Comparison of ENCODE assay signal across 2 cellular contexts in genomic region chr18:3661121-3661520, GRCh38.
TF ChIP-seq lines count a peak whose summit lies in the region.

No MANE protein-coding gene starts in this region.

TF ChIP-seq in IMR-90, 13 proteins besides CTCF, POLR2A, EP300 and RAD21 (continued from another document):
- TF ChIP-seq MAZ (IDR thresholded peaks at IDR 0.05; ENCODE audit: borderline replicate concordance, low read depth, low read length) = no peak
- TF ChIP-seq FOS (IDR thresholded peaks at IDR 0.05; ENCODE audit: low read depth, low read length) = no peak
- TF ChIP-seq MXI1 (IDR thresholded peaks at IDR 0.05; ENCODE audit: borderline replicate concordance, low read depth, low read length) = no peak
- TF ChIP-seq CHD1 (IDR thresholded peaks at IDR 0.05; ENCODE audit: low read depth, low read length) = no peak
- no peak for TF ChIP-seq USF2 (IDR thresholded peaks at IDR 0.05; ENCODE audit: low read depth, low read length)
- TF ChIP-seq RFX5 (IDR thresholded peaks at IDR 0.05; ENCODE audit: low read depth, low read length) = no peak
- no peak for TF ChIP-seq NFE2L2 (IDR thresholded peaks at IDR 0.05; ENCODE audit: low read depth, low read length)

TF ChIP-seq in K562, 482 proteins besides CTCF, POLR2A, EP300 and RAD21:
- TF ChIP-seq TFAP4 (CRISPR knock-in tag; IDR thresholded peaks at IDR 0.05; ENCODE audit: borderline replicate concordance) (peak; percentile 43; the same call in 1 of the 2 replicates), ZNF707 (CRISPR knock-in tag; conservative IDR thresholded peaks at IDR 0.05) (no peak), SAFB (IDR thresholded peaks at IDR 0.05; ENCODE audit: borderline replicate concordance, low read depth, low read length) (no peak), PREB (CRISPR knock-in tag; IDR thresholded peaks at IDR 0.05) (no peak), ZBTB7A (IDR thresholded peaks at IDR 0.05; ENCODE audit: borderline replicate concordance, control insufficient read depth, low read depth, low read length) (no peak), ZNF445 (CRISPR knock-in tag; IDR thresholded peaks at IDR 0.05; ENCODE audit: low read depth) (0 out of 2 replicates have a peak, but pooled peaks have one; percentile 16), POLR3A (IDR thresholded peaks at IDR 0.05; ENCODE audit: borderline replicate concordance, extremely low read depth, insufficient read depth, insufficient read length) (peak; percentile 52), IRF2 (CRISPR knock-in tag; IDR thresholded peaks at IDR 0.05) (no peak), ZNF584 (CRISPR knock-in tag; IDR thresholded peaks at IDR 0.05; ENCODE audit: low read depth) (no peak), ATF6 (CRISPR knock-in tag; IDR thresholded peaks at IDR 0.05) (0 out of 2 replicates have a peak, but pooled peaks have one; percentile 73), CBX8 (IDR thresholded peaks at IDR 0.05; ENCODE audit: borderline replicate concordance, extremely low read depth, low read depth, low read length, poor library complexity, severe bottlenecking) (no peak), ZNF444 (CRISPR knock-in tag; IDR thresholded peaks at IDR 0.05) (no peak), MAX (CRISPR knock-in tag; IDR thresholded peaks at IDR 0.05) (0 out of 2 replicates have a peak, but pooled peaks have one; percentile 30), ATF1 (CRISPR knock-in tag; IDR thresholded peaks at IDR 0.05) (no peak), ATF1 (tag; IDR thresholded peaks at IDR 0.05) (peak; percentile 46), MCM7 (IDR thresholded peaks at IDR 0.05) (no peak), KDM2B (CRISPR knock-in tag; IDR thresholded peaks at IDR 0.05) (no peak), ZNF76 (CRISPR knock-in tag; IDR thresholded peaks at IDR 0.05; ENCODE audit: borderline replicate concordance) (0 out of 2 replicates have a peak, but pooled peaks have one; percentile 25), TBP (optimal IDR thresholded peaks at IDR 0.05; ENCODE audit: low read depth, low read length) (peak; percentile 75), ZNF146 (CRISPR knock-in tag; IDR thresholded peaks at IDR 0.05; ENCODE audit: unreplicated experiment) (no peak), ZNF324 (CRISPR knock-in tag; IDR thresholded peaks at IDR 0.05) (0 out of 2 replicates have a peak, but pooled peaks have one; percentile 22), TCF3 (CRISPR knock-in tag; IDR thresholded peaks at IDR 0.05) (0 out of 2 replicates have a peak, but pooled peaks have one; percentile 3), MYC (IDR thresholded peaks at IDR 0.05; ENCODE audit: low read depth, low read length) (no peak), MYC (CRISPR knock-in tag; IDR thresholded peaks at IDR 0.05; ENCODE audit: borderline replicate concordance, low read depth) (no peak), HNRNPK (IDR thresholded peaks at IDR 0.05; ENCODE audit: low read depth, low read length, poor library complexity, severe bottlenecking) (no peak), SMAD4 (CRISPR knock-in tag; conservative IDR thresholded peaks at IDR 0.05) (0 out of 2 replicates have a peak, but pooled peaks have one; percentile 38), SPI1 (IDR thresholded peaks at IDR 0.05; ENCODE audit: borderline replicate concordance, low read depth, low read length) (peak; percentile 39; the same call in 1 of the 2 replicates), NR4A1 (CRISPR knock-in tag; IDR thresholded peaks at IDR 0.05) (no peak), NR4A1 (tag; IDR thresholded peaks at IDR 0.05) (peak; percentile 74; the same call in 1 of the 2 replicates)
- TF ChIP-seq, protein P1, sequence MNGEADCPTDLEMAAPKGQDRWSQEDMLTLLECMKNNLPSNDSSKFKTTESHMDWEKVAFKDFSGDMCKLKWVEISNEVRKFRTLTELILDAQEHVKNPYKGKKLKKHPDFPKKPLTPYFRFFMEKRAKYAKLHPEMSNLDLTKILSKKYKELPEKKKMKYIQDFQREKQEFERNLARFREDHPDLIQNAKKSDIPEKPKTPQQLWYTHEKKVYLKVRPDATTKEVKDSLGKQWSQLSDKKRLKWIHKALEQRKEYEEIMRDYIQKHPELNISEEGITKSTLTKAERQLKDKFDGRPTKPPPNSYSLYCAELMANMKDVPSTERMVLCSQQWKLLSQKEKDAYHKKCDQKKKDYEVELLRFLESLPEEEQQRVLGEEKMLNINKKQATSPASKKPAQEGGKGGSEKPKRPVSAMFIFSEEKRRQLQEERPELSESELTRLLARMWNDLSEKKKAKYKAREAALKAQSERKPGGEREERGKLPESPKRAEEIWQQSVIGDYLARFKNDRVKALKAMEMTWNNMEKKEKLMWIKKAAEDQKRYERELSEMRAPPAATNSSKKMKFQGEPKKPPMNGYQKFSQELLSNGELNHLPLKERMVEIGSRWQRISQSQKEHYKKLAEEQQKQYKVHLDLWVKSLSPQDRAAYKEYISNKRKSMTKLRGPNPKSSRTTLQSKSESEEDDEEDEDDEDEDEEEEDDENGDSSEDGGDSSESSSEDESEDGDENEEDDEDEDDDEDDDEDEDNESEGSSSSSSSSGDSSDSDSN (IDR thresholded peaks at IDR 0.05; ENCODE audit: borderline replicate concordance in 1 of 2, low read depth in 2 of 2, low read length in 2 of 2) = 0 out of 4 replicates have a peak, but pooled peaks of 1 of the 2 experiments have one; percentile 45
- TF ChIP-seq, protein P2, sequence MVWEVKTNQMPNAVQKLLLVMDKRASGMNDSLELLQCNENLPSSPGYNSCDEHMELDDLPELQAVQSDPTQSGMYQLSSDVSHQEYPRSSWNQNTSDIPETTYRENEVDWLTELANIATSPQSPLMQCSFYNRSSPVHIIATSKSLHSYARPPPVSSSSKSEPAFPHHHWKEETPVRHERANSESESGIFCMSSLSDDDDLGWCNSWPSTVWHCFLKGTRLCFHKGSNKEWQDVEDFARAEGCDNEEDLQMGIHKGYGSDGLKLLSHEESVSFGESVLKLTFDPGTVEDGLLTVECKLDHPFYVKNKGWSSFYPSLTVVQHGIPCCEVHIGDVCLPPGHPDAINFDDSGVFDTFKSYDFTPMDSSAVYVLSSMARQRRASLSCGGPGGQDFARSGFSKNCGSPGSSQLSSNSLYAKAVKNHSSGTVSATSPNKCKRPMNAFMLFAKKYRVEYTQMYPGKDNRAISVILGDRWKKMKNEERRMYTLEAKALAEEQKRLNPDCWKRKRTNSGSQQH (CRISPR knock-in tag; IDR thresholded peaks at IDR 0.05) = no peak
- TF ChIP-seq, protein P3, sequence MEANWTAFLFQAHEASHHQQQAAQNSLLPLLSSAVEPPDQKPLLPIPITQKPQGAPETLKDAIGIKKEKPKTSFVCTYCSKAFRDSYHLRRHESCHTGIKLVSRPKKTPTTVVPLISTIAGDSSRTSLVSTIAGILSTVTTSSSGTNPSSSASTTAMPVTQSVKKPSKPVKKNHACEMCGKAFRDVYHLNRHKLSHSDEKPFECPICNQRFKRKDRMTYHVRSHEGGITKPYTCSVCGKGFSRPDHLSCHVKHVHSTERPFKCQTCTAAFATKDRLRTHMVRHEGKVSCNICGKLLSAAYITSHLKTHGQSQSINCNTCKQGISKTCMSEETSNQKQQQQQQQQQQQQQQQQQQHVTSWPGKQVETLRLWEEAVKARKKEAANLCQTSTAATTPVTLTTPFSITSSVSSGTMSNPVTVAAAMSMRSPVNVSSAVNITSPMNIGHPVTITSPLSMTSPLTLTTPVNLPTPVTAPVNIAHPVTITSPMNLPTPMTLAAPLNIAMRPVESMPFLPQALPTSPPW (CRISPR knock-in tag; IDR thresholded peaks at IDR 0.05) = no peak
- TF ChIP-seq, protein P4, sequence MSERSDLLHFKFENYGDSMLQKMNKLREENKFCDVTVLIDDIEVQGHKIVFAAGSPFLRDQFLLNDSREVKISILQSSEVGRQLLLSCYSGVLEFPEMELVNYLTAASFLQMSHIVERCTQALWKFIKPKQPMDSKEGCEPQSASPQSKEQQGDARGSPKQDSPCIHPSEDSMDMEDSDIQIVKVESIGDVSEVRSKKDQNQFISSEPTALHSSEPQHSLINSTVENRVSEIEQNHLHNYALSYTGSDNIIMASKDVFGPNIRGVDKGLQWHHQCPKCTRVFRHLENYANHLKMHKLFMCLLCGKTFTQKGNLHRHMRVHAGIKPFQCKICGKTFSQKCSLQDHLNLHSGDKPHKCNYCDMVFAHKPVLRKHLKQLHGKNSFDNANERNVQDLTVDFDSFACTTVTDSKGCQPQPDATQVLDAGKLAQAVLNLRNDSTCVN (CRISPR knock-in tag; IDR thresholded peaks at IDR 0.05) = no peak
- TF ChIP-seq, protein P5, sequence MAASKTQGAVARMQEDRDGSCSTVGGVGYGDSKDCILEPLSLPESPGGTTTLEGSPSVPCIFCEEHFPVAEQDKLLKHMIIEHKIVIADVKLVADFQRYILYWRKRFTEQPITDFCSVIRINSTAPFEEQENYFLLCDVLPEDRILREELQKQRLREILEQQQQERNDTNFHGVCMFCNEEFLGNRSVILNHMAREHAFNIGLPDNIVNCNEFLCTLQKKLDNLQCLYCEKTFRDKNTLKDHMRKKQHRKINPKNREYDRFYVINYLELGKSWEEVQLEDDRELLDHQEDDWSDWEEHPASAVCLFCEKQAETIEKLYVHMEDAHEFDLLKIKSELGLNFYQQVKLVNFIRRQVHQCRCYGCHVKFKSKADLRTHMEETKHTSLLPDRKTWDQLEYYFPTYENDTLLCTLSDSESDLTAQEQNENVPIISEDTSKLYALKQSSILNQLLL (CRISPR knock-in tag; IDR thresholded peaks at IDR 0.05; ENCODE audit: borderline replicate concordance) = no peak
- TF ChIP-seq, protein P6, sequence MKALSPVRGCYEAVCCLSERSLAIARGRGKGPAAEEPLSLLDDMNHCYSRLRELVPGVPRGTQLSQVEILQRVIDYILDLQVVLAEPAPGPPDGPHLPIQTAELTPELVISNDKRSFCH (CRISPR knock-in tag; IDR thresholded peaks at IDR 0.05) = 0 out of 2 replicates have a peak, but pooled peaks have one; percentile 38
- TF ChIP-seq, protein P6 (tag; IDR thresholded peaks at IDR 0.05) = peak; percentile 42; the same call in 1 of the 2 replicates
- TF ChIP-seq, protein P7, sequence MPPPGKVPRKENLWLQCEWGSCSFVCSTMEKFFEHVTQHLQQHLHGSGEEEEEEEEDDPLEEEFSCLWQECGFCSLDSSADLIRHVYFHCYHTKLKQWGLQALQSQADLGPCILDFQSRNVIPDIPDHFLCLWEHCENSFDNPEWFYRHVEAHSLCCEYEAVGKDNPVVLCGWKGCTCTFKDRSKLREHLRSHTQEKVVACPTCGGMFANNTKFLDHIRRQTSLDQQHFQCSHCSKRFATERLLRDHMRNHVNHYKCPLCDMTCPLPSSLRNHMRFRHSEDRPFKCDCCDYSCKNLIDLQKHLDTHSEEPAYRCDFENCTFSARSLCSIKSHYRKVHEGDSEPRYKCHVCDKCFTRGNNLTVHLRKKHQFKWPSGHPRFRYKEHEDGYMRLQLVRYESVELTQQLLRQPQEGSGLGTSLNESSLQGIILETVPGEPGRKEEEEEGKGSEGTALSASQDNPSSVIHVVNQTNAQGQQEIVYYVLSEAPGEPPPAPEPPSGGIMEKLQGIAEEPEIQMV (tag; conservative IDR thresholded peaks at IDR 0.05; ENCODE audit: low read depth) = no peak; the same call in 1 of the 2 replicates
- TF ChIP-seq, protein P8, sequence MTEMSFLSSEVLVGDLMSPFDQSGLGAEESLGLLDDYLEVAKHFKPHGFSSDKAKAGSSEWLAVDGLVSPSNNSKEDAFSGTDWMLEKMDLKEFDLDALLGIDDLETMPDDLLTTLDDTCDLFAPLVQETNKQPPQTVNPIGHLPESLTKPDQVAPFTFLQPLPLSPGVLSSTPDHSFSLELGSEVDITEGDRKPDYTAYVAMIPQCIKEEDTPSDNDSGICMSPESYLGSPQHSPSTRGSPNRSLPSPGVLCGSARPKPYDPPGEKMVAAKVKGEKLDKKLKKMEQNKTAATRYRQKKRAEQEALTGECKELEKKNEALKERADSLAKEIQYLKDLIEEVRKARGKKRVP (CRISPR knock-in tag; IDR thresholded peaks at IDR 0.05) = no peak
- TF ChIP-seq, protein P9, sequence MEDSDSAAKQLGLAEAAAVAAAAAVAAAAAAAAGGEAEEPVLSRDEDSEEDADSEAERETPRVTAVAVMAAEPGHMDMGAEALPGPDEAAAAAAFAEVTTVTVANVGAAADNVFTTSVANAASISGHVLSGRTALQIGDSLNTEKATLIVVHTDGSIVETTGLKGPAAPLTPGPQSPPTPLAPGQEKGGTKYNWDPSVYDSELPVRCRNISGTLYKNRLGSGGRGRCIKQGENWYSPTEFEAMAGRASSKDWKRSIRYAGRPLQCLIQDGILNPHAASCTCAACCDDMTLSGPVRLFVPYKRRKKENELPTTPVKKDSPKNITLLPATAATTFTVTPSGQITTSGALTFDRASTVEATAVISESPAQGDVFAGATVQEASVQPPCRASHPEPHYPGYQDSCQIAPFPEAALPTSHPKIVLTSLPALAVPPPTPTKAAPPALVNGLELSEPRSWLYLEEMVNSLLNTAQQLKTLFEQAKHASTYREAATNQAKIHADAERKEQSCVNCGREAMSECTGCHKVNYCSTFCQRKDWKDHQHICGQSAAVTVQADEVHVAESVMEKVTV (CRISPR knock-in tag; IDR thresholded peaks at IDR 0.05) = no peak
